In genomic region chr1:185733818-185734709, GRCh38 we compare ENCODE assay signal across 1 cellular context.
TF ChIP-seq lines count a peak whose summit lies in the region.

Gene HMCN1, plus strand, starts transcription at chr1:185734391. Its CDS starts 389 bp downstream, at chr1:185734780.

TF ChIP-seq in HCT116, 20 proteins besides CTCF, POLR2A, EP300 and RAD21 (continued from another document):
- TF ChIP-seq EZH2phosphoT487 (IDR thresholded peaks at IDR 0.05; ENCODE audit: borderline replicate concordance): no peak
- no peak for TF ChIP-seq SP1 (IDR thresholded peaks at IDR 0.05; ENCODE audit: low read depth)
- TF ChIP-seq, protein P1, sequence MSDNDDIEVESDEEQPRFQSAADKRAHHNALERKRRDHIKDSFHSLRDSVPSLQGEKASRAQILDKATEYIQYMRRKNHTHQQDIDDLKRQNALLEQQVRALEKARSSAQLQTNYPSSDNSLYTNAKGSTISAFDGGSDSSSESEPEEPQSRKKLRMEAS (IDR thresholded peaks at IDR 0.05): peak; percentile 42; the same call in 1 of the 2 replicates
- TF ChIP-seq TCF7L2 (IDR thresholded peaks at IDR 0.05; ENCODE audit: borderline replicate concordance, extremely low read depth, insufficient read depth, insufficient read length): peak; percentile 90
- no peak for TF ChIP-seq YY1 (IDR thresholded peaks at IDR 0.05; ENCODE audit: extremely low read depth, insufficient replicate concordance, low read depth, low read length)
- TF ChIP-seq EGR1 (IDR thresholded peaks at IDR 0.05; ENCODE audit: low read depth): no peak
- TF ChIP-seq, protein P2, sequence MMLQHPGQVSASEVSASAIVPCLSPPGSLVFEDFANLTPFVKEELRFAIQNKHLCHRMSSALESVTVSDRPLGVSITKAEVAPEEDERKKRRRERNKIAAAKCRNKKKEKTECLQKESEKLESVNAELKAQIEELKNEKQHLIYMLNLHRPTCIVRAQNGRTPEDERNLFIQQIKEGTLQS (IDR thresholded peaks at IDR 0.05): no peak
- TF ChIP-seq, protein P3, sequence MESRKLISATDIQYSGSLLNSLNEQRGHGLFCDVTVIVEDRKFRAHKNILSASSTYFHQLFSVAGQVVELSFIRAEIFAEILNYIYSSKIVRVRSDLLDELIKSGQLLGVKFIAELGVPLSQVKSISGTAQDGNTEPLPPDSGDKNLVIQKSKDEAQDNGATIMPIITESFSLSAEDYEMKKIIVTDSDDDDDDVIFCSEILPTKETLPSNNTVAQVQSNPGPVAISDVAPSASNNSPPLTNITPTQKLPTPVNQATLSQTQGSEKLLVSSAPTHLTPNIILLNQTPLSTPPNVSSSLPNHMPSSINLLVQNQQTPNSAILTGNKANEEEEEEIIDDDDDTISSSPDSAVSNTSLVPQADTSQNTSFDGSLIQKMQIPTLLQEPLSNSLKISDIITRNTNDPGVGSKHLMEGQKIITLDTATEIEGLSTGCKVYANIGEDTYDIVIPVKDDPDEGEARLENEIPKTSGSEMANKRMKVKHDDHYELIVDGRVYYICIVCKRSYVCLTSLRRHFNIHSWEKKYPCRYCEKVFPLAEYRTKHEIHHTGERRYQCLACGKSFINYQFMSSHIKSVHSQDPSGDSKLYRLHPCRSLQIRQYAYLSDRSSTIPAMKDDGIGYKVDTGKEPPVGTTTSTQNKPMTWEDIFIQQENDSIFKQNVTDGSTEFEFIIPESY (IDR thresholded peaks at IDR 0.05; ENCODE audit: extremely low read depth, insufficient replicate concordance, low read length): no peak
